ENCODE assay signal across 22 cellular contexts in genomic region chr16:66300037-66300436, GRCh38.
"Had no signal": no experiment of that assay in that cellular context is flagged by ENCODE, and none has a peak within 500 bp of the region (broad histone marks: within the 10 kb centered on the region; RNA-seq: fewer than 3 reads in every experiment).

No MANE protein-coding gene starts in this region.

- H3K4me3 Mint-ChIP-seq: activated CD4-positive, alpha-beta T cell treated with anti-CD3 and anti-CD28 coated beads, Interleukin-2, amount 10 ng/mL, durations not matched to agents 7 days and 5 days; activated CD8-positive, alpha-beta T cell treated with anti-CD3 and anti-CD28 coated beads, Interleukin-2, amount 10 ng/mL, durations not matched to agents 7 days and 5 days; activated naive CD4-positive, alpha-beta T cell treated with anti-CD3 and anti-CD28 coated beads, Interleukin-2, amount 50 U/mL, for 24 hours; T-cell had no signal

- DNase-seq: activated CD4-positive, alpha-beta T cell treated with anti-CD3 and anti-CD28 coated beads, Interleukin-2, amount 10 ng/mL, durations not matched to agents 7 days and 5 days; activated CD4-positive, CD25-positive, alpha-beta regulatory T cell; activated CD8-positive, alpha-beta T cell treated with anti-CD3 and anti-CD28 coated beads, Interleukin-2, amount 10 ng/mL, durations not matched to agents 7 days and 5 days; activated effector memory CD4-positive, alpha-beta T cell treated with Interleukin-2 at 50 U/mL for 16 hours; activated naive CD4-positive, alpha-beta T cell; aorta; caudate nucleus; MM.1S; NCI-H1105; NCI-H1436; NCI-H1694 treated with DMSO at 0.1 percent for 48 hours; NCI-H2029 treated with DMSO at 0.1 percent for 48 hours; NCI-H345; NCI-H510A; NCI-H526 treated with DMSO at 0.1 percent for 48 hours; NCI-H82; SIG-M5 had no signal

- H3K36me3 Mint-ChIP-seq: activated naive CD4-positive, alpha-beta T cell treated with anti-CD3 and anti-CD28 coated beads, Interleukin-2, amount 50 U/mL, for 24 hours; T-cell had no signal

- H3K4me1 ChIP-seq: breast epithelium had no signal

- H3K27ac Mint-ChIP-seq: activated CD4-positive, alpha-beta T cell treated with anti-CD3 and anti-CD28 coated beads, Interleukin-2, amount 10 ng/mL, durations not matched to agents 7 days and 5 days; activated CD8-positive, alpha-beta T cell treated with anti-CD3 and anti-CD28 coated beads, Interleukin-2, amount 10 ng/mL, durations not matched to agents 7 days and 5 days; activated naive CD4-positive, alpha-beta T cell treated with anti-CD3 and anti-CD28 coated beads, Interleukin-2, amount 50 U/mL, for 24 hours; T-cell had no signal

- H3K9me3 ChIP-seq: breast epithelium had no signal

- H3K27me3 Mint-ChIP-seq: activated naive CD4-positive, alpha-beta T cell treated with anti-CD3 and anti-CD28 coated beads, Interleukin-2, amount 50 U/mL, for 24 hours had no signal

- H3K27ac ChIP-seq: breast epithelium, SK-N-MC, VCaP had no signal

- H3K9me3 Mint-ChIP-seq: activated naive CD4-positive, alpha-beta T cell treated with anti-CD3 and anti-CD28 coated beads, Interleukin-2, amount 50 U/mL, for 24 hours had no signal

- H3K4me3 ChIP-seq: breast epithelium, SK-N-MC had no signal

- H3K36me3 ChIP-seq: breast epithelium had no signal

- H3K27me3 ChIP-seq: breast epithelium had no signal
